Comparison of ENCODE assay signal across 8 cellular contexts in genomic region chr14:73269729-73270651, GRCh38. TPM values are rescaled to one million over a fixed set of nuclear protein-coding genes. Genes with fewer than 3 reads are reported as not detected.
A peak's percentile ranks its signal among the peaks of the same experiment; 100 is the strongest.
DNase-seq lines count a peak whose midpoint lies in the region; ATAC-seq and TF ChIP-seq lines count a peak whose summit lies in the region.

No MANE protein-coding gene starts in this region.

- H3K9me3 ChIP-seq in subcutaneous abdominal adipose tissue (ENCODE audit: control insufficient read depth in 5 of 5, low read length in 5 of 5): no peaks in the 10 kb centered on the region

- no peaks in the 10 kb centered on the region for H3K36me3 Mint-ChIP-seq in brain

- no peaks in the 10 kb centered on the region for H3K27me3 ChIP-seq in subcutaneous abdominal adipose tissue (ENCODE audit: control insufficient read depth in 5 of 5, insufficient read depth in 4 of 5, low read length in 5 of 5)

- H3K27ac ChIP-seq in subcutaneous abdominal adipose tissue (ENCODE audit: low read depth, low read length): peak overlapping the region; percentile 49

- H3K9ac ChIP-seq in subcutaneous abdominal adipose tissue (ENCODE audit: low read length in 5 of 5): peak overlapping the region in 4 of 5 donors; percentile 6 to 76 (median 38)

- ATAC-seq in HG03103 (IDR thresholded peaks at IDR 0.05; ENCODE audit: low read depth, unreplicated experiment) (peak; percentile 72), left lobe of liver (peak; percentile 71)

- H3K27me3 Mint-ChIP-seq in brain: peaks cover 7% of the 10 kb centered on the region

- H3K4me3 ChIP-seq in subcutaneous abdominal adipose tissue (ENCODE audit: low read depth in 1 of 5, low read length in 5 of 5): peak overlapping the region; percentile 45 to 74 (median 66)

- H3K4me1 ChIP-seq in subcutaneous abdominal adipose tissue (ENCODE audit: control insufficient read depth in 5 of 5, insufficient read depth in 5 of 5, low read length in 5 of 5): peaks cover 4 to 18% (median 13%) of the 10 kb centered on the region in 5 donors

- peak; percentile 22 for DNase-seq in stimulated activated CD4-positive, alpha-beta T cell treated with anti-CD3 and anti-CD28 coated beads, Interleukin-15, amount 100 ng/mL, for 24 hours
- no peak for DNase-seq in stimulated activated CD4-positive, alpha-beta T cell treated with anti-CD3 and anti-CD28 coated beads, Interleukin-4, amount 100 ng/mL, for 4 hours
- DNase-seq in left lobe of liver (ENCODE audit: low spot score) (no peak), COLO668 (lab: John Stamatoyannopoulos, UW; ENCODE audit: unreplicated experiment) (no peak), COLO829 (ENCODE audit: low spot score) (no peak)

- H3K27ac Mint-ChIP-seq in brain: peak overlapping the region in 2 of 5 experiments; percentile 3 to 40

- no peaks in the 10 kb centered on the region for H3K9me3 Mint-ChIP-seq in brain

- H3K36me3 ChIP-seq in subcutaneous abdominal adipose tissue (ENCODE audit: control insufficient read depth in 5 of 5, insufficient read depth in 5 of 5, low read length in 5 of 5): peaks cover 0 to 23% (median 11%) of the 10 kb centered on the region in 5 donors

- no peak for TF ChIP-seq CTCF in brain (conservative IDR thresholded peaks at IDR 0.05)

- peak overlapping the region in 3 of 5 experiments; percentile 41 to 78 (median 54) for H3K4me3 Mint-ChIP-seq in brain

- peaks cover 9% of the 10 kb centered on the region for H3K4me1 Mint-ChIP-seq in brain

RNA-seq across cellular contexts. Expression of gene PAPLN, which starts 32.7 kb away (rescaled TPM):
- polyA plus RNA-seq in brain (ENCODE audit: insufficient read depth, low read depth, low replicate concordance): 2.2 TPM
- total RNA-seq in left lobe of liver: 1.9 TPM
